In the genomic region with DNA sequence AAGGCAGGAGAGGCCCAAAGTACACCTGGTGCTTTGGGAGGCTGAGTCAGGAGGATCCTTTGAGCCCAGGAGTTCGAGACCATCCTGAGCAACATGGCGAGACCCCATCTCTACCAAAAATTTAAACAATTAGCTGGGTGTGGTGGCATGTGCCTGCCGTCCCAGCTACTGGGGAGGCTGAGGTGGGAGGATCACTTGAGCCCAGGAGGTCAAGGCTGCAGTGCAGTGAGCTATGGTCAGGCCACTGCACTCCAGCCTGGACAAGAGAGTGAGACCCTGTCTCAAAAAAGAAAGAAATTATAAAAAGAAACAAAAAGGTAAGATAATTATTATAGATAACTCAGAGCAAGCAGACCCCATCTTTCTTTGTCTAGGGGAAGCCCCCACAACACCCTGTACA, we compare ENCODE assay signal across 12 cellular contexts. TPM values are rescaled to one million over a fixed set of nuclear protein-coding genes. Genes with fewer than 3 reads are reported as not detected.
DNase-seq lines count a peak whose midpoint lies in the region; ATAC-seq and TF ChIP-seq lines count a peak whose summit lies in the region.
"Had no signal": no experiment of that assay in that cellular context is flagged by ENCODE, and none has a peak within 500 bp of the region (broad histone marks: within the 10 kb centered on the region; RNA-seq: fewer than 3 reads in every experiment).

No MANE protein-coding gene starts in this region.

- no peak overlapping the region for H3K4me3 ChIP-seq in smooth muscle cell
- H3K4me3 ChIP-seq: K562 had no signal

- no peak for TF ChIP-seq CTCF in smooth muscle cell (IDR thresholded peaks at IDR 0.05; ENCODE audit: borderline replicate concordance, insufficient read depth, poor library complexity, severe bottlenecking)

- H3K36me3 ChIP-seq in smooth muscle cell (ENCODE audit: low read depth) = no peaks in the 10 kb centered on the region
- H3K36me3 ChIP-seq: pancreas had no signal

- H3K4me1 Mint-ChIP-seq in T-helper 1 cell treated with Interleukin-12 subunit alpha and Interleukin-12 subunit beta and Interleukin-4 antibody, amounts not matched to agents 30 μg/mL and 1 μg/mL, for 36 hours (ENCODE audit: low read depth) = peaks cover 2% of the 10 kb centered on the region
- H3K4me1 Mint-ChIP-seq in activated T-helper 17 cell treated with anti-CD3 and anti-CD28 coated beads, Interleukin-2, amount 50 U/mL, for 72 hours = peaks cover 4% of the 10 kb centered on the region
- peaks cover 0 to 18% of the 10 kb centered on the region in 2 donors for H3K4me1 Mint-ChIP-seq in immature natural killer cell

- no peaks in the 10 kb centered on the region for H3K27me3 ChIP-seq in smooth muscle cell (ENCODE audit: low read depth)
- H3K27me3 ChIP-seq: pancreas, tibial nerve had no signal

- ATAC-seq in activated T-helper 17 cell treated with anti-CD3 and anti-CD28 coated beads, Interleukin-2, amount 50 U/mL, for 72 hours (replicated peaks) = no peak
- no peak for ATAC-seq in HG02571 (IDR thresholded peaks at IDR 0.05; ENCODE audit: unreplicated experiment)

- no peak overlapping the region for H3K9ac ChIP-seq in smooth muscle cell (ENCODE audit: low read depth)

- 90% methylated on average over 3 of the region's 3 CpGs for WGBS in smooth muscle cell (ENCODE audit: low lambda C conversion rate)

- no peaks in the 10 kb centered on the region for H3F3A ChIP-seq in smooth muscle cell (ENCODE audit: low read depth)

- peaks cover 54% of the 10 kb centered on the region for H3K27me3 Mint-ChIP-seq in T-helper 1 cell treated with Interleukin-12 subunit alpha and Interleukin-12 subunit beta and Interleukin-4 antibody, amounts not matched to agents 30 μg/mL and 1 μg/mL, for 36 hours (ENCODE audit: low read depth)
- peaks cover 5% of the 10 kb centered on the region for H3K27me3 Mint-ChIP-seq in activated T-helper 17 cell treated with anti-CD3 and anti-CD28 coated beads, Interleukin-2, amount 50 U/mL, for 72 hours
- peaks cover 21 to 29% (median 27%) of the 10 kb centered on the region in 3 donors for H3K27me3 Mint-ChIP-seq in immature natural killer cell (ENCODE audit: low read depth in 3 of 3)

- no peak for DNase-seq in T-helper 1 cell
- DNase-seq in immature natural killer cell = no peak
- DNase-seq in smooth muscle cell (lab: John Stamatoyannopoulos, UW; ENCODE audit: unreplicated experiment) = no peak
- no peak for DNase-seq in pons (ENCODE audit: low spot score)
- no peak for DNase-seq in NCI-H2196 treated with DMSO at 0.1 percent for 48 hours (lab: John Stamatoyannopoulos, UW; ENCODE audit: unreplicated experiment)
- DNase-seq: activated CD4-positive, alpha-beta T cell treated with anti-CD3 and anti-CD28 coated beads, Interleukin-2, amount 10 ng/mL, durations not matched to agents 7 days and 5 days; pancreas had no signal

- peaks cover 20% of the 10 kb centered on the region for H3K79me2 ChIP-seq in smooth muscle cell (ENCODE audit: low read depth)

- peaks cover 14% of the 10 kb centered on the region for H4K20me1 ChIP-seq in smooth muscle cell (ENCODE audit: low read depth)

- H3K27ac ChIP-seq in smooth muscle cell (ENCODE audit: low read depth) = no peak overlapping the region
- H3K27ac ChIP-seq: pancreas had no signal

- no peaks in the 10 kb centered on the region for H3K36me3 Mint-ChIP-seq in T-helper 1 cell treated with Interleukin-12 subunit alpha and Interleukin-12 subunit beta and Interleukin-4 antibody, amounts not matched to agents 30 μg/mL and 1 μg/mL, for 36 hours (ENCODE audit: low read depth)
- no peaks in the 10 kb centered on the region for H3K36me3 Mint-ChIP-seq in activated T-helper 17 cell treated with anti-CD3 and anti-CD28 coated beads, Interleukin-2, amount 50 U/mL, for 72 hours (ENCODE audit: low read depth)
- H3K36me3 Mint-ChIP-seq in immature natural killer cell = no peaks in the 10 kb centered on the region

- H3K4me1 ChIP-seq in smooth muscle cell (ENCODE audit: low read depth) = peaks cover 6% of the 10 kb centered on the region
- H3K4me1 ChIP-seq: pancreas had no signal

- no peak overlapping the region for H2AFZ ChIP-seq in smooth muscle cell (ENCODE audit: low read depth)

- peak overlapping the region; percentile 42 for H3K4me3 Mint-ChIP-seq in T-helper 1 cell treated with Interleukin-12 subunit alpha and Interleukin-12 subunit beta and Interleukin-4 antibody, amounts not matched to agents 30 μg/mL and 1 μg/mL, for 36 hours
- H3K4me3 Mint-ChIP-seq in activated T-helper 17 cell treated with anti-CD3 and anti-CD28 coated beads, Interleukin-2, amount 50 U/mL, for 72 hours = peak overlapping the region; percentile 66
- peak overlapping the region; percentile 53 to 69 (median 62) for H3K4me3 Mint-ChIP-seq in immature natural killer cell

- peak overlapping the region; percentile 99 for H3K4me2 ChIP-seq in smooth muscle cell

- no peaks in the 10 kb centered on the region for H3K9me3 ChIP-seq in smooth muscle cell (replicated peaks; ENCODE audit: low read depth)
- H3K9me3 ChIP-seq: pancreas, tibial nerve had no signal

- no peaks in the 10 kb centered on the region for H3K9me3 Mint-ChIP-seq in T-helper 1 cell treated with Interleukin-12 subunit alpha and Interleukin-12 subunit beta and Interleukin-4 antibody, amounts not matched to agents 30 μg/mL and 1 μg/mL, for 36 hours
- no peaks in the 10 kb centered on the region for H3K9me3 Mint-ChIP-seq in activated T-helper 17 cell treated with anti-CD3 and anti-CD28 coated beads, Interleukin-2, amount 50 U/mL, for 72 hours
- H3K9me3 Mint-ChIP-seq in immature natural killer cell = no peaks in the 10 kb centered on the region
- H3K9me3 Mint-ChIP-seq: activated CD4-positive, alpha-beta T cell treated with anti-CD3 and anti-CD28 coated beads, Interleukin-2, amount 10 ng/mL, durations not matched to agents 7 days and 5 days had no signal

- no peak overlapping the region for H3K27ac Mint-ChIP-seq in T-helper 1 cell treated with Interleukin-12 subunit alpha and Interleukin-12 subunit beta and Interleukin-4 antibody, amounts not matched to agents 30 μg/mL and 1 μg/mL, for 36 hours
- H3K27ac Mint-ChIP-seq in activated T-helper 17 cell treated with anti-CD3 and anti-CD28 coated beads, Interleukin-2, amount 50 U/mL, for 72 hours = no peak overlapping the region
- H3K27ac Mint-ChIP-seq in immature natural killer cell = no peak overlapping the region
- H3K27ac Mint-ChIP-seq: activated CD4-positive, alpha-beta T cell treated with anti-CD3 and anti-CD28 coated beads, Interleukin-2, amount 10 ng/mL, durations not matched to agents 7 days and 5 days had no signal

RNA-seq across cellular contexts. Expression of a gene that starts 1.9 kb away (rescaled TPM):
- total RNA-seq in activated T-helper 17 cell treated with anti-CD3 and anti-CD28 coated beads, Interleukin-2, amount 50 U/mL, for 72 hours = 1 to 10 TPM in 1 of 2 donors, under 1 TPM in 1; 0.63 to 1.7 TPM
- polyA plus RNA-seq in immature natural killer cell = under 1 TPM in 1 of 3 donors, not detected in 2; 0.47 TPM
- 37.4 and 40.0 TPM in 2 replicates for total RNA-seq in smooth muscle cell
- polyA plus RNA-seq in smooth muscle cell = 85.1 and 88.1 TPM in 2 replicates
- total RNA-seq: activated CD4-positive, alpha-beta T cell treated with anti-CD3 and anti-CD28 coated beads, Interleukin-2, amount 10 ng/mL, durations not matched to agents 7 days and 5 days had no signal

RNA-seq across cellular contexts. Expression of a gene that starts 19.6 kb away (rescaled TPM):
- 10 to 100 TPM; 33.7 to 54.4 TPM for total RNA-seq in activated T-helper 17 cell treated with anti-CD3 and anti-CD28 coated beads, Interleukin-2, amount 50 U/mL, for 72 hours
- polyA plus RNA-seq in immature natural killer cell (10 to 100 TPM; 33.1 to 54.2 (median 48.9) TPM), smooth muscle cell (39.6 and 57.9 TPM in 2 replicates)
- 36.1 and 55.3 TPM in 2 replicates for total RNA-seq in smooth muscle cell

RNA-seq across cellular contexts. Expression of a gene that starts 20.0 kb away (rescaled TPM):
- 100 to 1,000 TPM; 166 to 171 TPM for total RNA-seq in activated T-helper 17 cell treated with anti-CD3 and anti-CD28 coated beads, Interleukin-2, amount 50 U/mL, for 72 hours
- 100 to 1,000 TPM; 378 to 407 (median 401) TPM for polyA plus RNA-seq in immature natural killer cell
- total RNA-seq in smooth muscle cell = 187 and 236 TPM in 2 replicates
- polyA plus RNA-seq in smooth muscle cell = 452 and 497 TPM in 2 replicates

RNA-seq across cellular contexts. Expression of a gene that starts 43.2 kb away (rescaled TPM):
- total RNA-seq in activated T-helper 17 cell treated with anti-CD3 and anti-CD28 coated beads, Interleukin-2, amount 50 U/mL, for 72 hours = not detected
- polyA plus RNA-seq in immature natural killer cell = not detected
- total RNA-seq in smooth muscle cell = 0.81 and 2.4 TPM in 2 replicates
- 4.2 TPM in 2 replicates for polyA plus RNA-seq in smooth muscle cell
- total RNA-seq: activated CD4-positive, alpha-beta T cell treated with anti-CD3 and anti-CD28 coated beads, Interleukin-2, amount 10 ng/mL, durations not matched to agents 7 days and 5 days had no signal

Comparison
In these comparisons a context has a peak if more than half of its experiments do, and no peak if none do; other contexts are left out.
1. RNA of a gene that starts 1.9 kb away (total RNA-seq): 37.4 to 40.0 TPM in smooth muscle cell; 0.63 to 1.7 TPM in activated T-helper 17 cell treated with anti-CD3 and anti-CD28 coated beads, Interleukin-2, amount 50 U/mL, for 72 hours; every median in the first group is over 10 times any median in the second.
2. Peak in every context shown above with its lines, with median percentiles within 50 percentile points of each other: H3K4me3 Mint-ChIP-seq.